In the genomic region with DNA sequence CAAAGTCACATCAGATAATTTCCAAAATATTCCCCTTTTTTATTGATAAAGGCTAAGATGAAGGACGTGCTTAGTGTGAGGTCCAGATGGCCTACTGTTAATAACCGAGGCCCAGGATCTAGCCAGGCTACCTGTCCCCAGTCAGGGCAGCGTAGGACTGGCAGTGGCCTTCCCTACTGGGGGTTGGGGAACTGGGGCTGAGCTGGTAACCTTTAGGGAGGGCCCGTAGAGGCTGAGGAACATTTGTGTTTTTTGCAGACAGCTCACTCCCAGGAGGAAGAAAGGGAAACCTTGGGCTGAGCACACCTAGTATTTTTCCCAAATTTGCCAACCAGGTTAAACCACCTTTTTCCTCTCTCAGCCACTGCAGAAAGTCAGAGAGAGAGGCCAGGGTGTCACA, we compare ENCODE assay signal across 16 cellular contexts. TPM values are rescaled to one million over a fixed set of nuclear protein-coding genes. Genes with fewer than 3 reads are reported as not detected.
DNase-seq lines count a peak whose midpoint lies in the region; TF ChIP-seq lines count a peak whose summit lies in the region.
"Had no signal": no experiment of that assay in that cellular context is flagged by ENCODE, and none has a peak within 500 bp of the region (broad histone marks: within the 10 kb centered on the region; RNA-seq: fewer than 3 reads in every experiment).

No MANE protein-coding gene starts in this region.

- H2AFZ ChIP-seq in mesenchymal stem cell (ENCODE audit: low read depth, low read length) (no peak overlapping the region), trophoblast cell (ENCODE audit: insufficient read depth, low read length, poor library complexity) (no peak overlapping the region)

- H4K8ac ChIP-seq in mesenchymal stem cell (ENCODE audit: low read length): no peak overlapping the region
- no peak overlapping the region for H4K8ac ChIP-seq in trophoblast cell (ENCODE audit: low read depth, low read length)

- H3K9ac ChIP-seq in mesenchymal stem cell (ENCODE audit: low read length) (no peak overlapping the region), trophoblast cell (ENCODE audit: low read length) (no peak overlapping the region)

- no peak for TF ChIP-seq CTCF in VCaP (conservative IDR thresholded peaks at IDR 0.05)

- H3K4me3 Mint-ChIP-seq in CD4-positive, alpha-beta memory T cell: no peak overlapping the region
- H3K4me3 Mint-ChIP-seq: CD14-positive monocyte; CD8-positive, alpha-beta T cell; H9 had no signal

- H3K4me2 ChIP-seq in mesenchymal stem cell (ENCODE audit: low read length, poor library complexity, severe bottlenecking) (no peak overlapping the region), trophoblast cell (ENCODE audit: low read length) (no peak overlapping the region)

- no peak overlapping the region for H4K12ac ChIP-seq in trophoblast cell (ENCODE audit: low read depth, low read length)

- H3K4me3 ChIP-seq in mesenchymal stem cell (ENCODE audit: insufficient read depth in 1 of 2, low read depth in 1 of 2, low read length in 2 of 2): no peak overlapping the region
- no peak overlapping the region for H3K4me3 ChIP-seq in trophoblast cell (ENCODE audit: low read depth, low read length)
- H3K4me3 ChIP-seq in CD4-positive, alpha-beta memory T cell (ENCODE audit: low read length in 2 of 2): no peak overlapping the region

- H4K91ac ChIP-seq in mesenchymal stem cell (ENCODE audit: low read length) (no peak overlapping the region), trophoblast cell (ENCODE audit: low read depth, low read length) (no peak overlapping the region)

- H3K27ac ChIP-seq in VCaP (peak overlapping the region; percentile 5; the same call in 1 of the 2 replicates), mesenchymal stem cell (ENCODE audit: low read length, poor library complexity, severe bottlenecking) (no peak overlapping the region), trophoblast cell (ENCODE audit: low read depth, low read length) (no peak overlapping the region)
- no peak overlapping the region for H3K27ac ChIP-seq in CD4-positive, alpha-beta memory T cell (ENCODE audit: low read depth, low read length)

- DNase-seq in mesenchymal stem cell: no peak
- no peak for DNase-seq in trophoblast cell
- no peak for DNase-seq in stimulated activated CD4-positive, alpha-beta T cell treated with anti-CD3 and anti-CD28 coated beads, Interleukin-4, amount 100 ng/mL, for 4 hours
- no peak for DNase-seq in CD4-positive, alpha-beta memory T cell
- no peak for DNase-seq in NCI-H2227 (lab: John Stamatoyannopoulos, UW; ENCODE audit: unreplicated experiment)
- DNase-seq: ACHN; BE2C; Calu3; CD8-positive, alpha-beta T cell; DMS79 treated with DMSO at 0.1 percent for 48 hours; GF-D8; H9; IMR-90 had no signal

- no peaks in the 10 kb centered on the region for H3K9me3 Mint-ChIP-seq in CD4-positive, alpha-beta memory T cell
- H3K9me3 Mint-ChIP-seq: CD8-positive, alpha-beta T cell; H9 had no signal

- H3K36me3 ChIP-seq in mesenchymal stem cell (ENCODE audit: control insufficient read depth in 1 of 2, insufficient read depth in 2 of 2, low read depth in 1 of 2, low read length in 2 of 2): no peaks in the 10 kb centered on the region
- H3K36me3 ChIP-seq in trophoblast cell (ENCODE audit: control insufficient read depth in 1 of 2, insufficient read depth in 2 of 2, low read length in 2 of 2): no peaks in the 10 kb centered on the region
- no peaks in the 10 kb centered on the region for H3K36me3 ChIP-seq in CD4-positive, alpha-beta memory T cell (ENCODE audit: insufficient read depth, low read length)
- H3K36me3 ChIP-seq: BE2C had no signal

- peak overlapping the region in 1 of 7 donors; percentile 80 for H3K27ac Mint-ChIP-seq in CD4-positive, alpha-beta memory T cell
- H3K27ac Mint-ChIP-seq: CD14-positive monocyte; CD8-positive, alpha-beta T cell; H9 had no signal

- H3K9me3 ChIP-seq in mesenchymal stem cell (ENCODE audit: control insufficient read depth, low read length) (no peaks in the 10 kb centered on the region), trophoblast cell (ENCODE audit: insufficient read depth, low read depth, low read length) (peaks cover 2% of the 10 kb centered on the region)
- no peaks in the 10 kb centered on the region for H3K9me3 ChIP-seq in CD4-positive, alpha-beta memory T cell (ENCODE audit: control insufficient read depth in 1 of 2, low read length in 2 of 2)
- H3K9me3 ChIP-seq: BE2C had no signal

- H3K27me3 Mint-ChIP-seq in CD4-positive, alpha-beta memory T cell: no peaks in the 10 kb centered on the region

- H2BK5ac ChIP-seq in mesenchymal stem cell (ENCODE audit: low read depth, low read length, poor library complexity, severe bottlenecking) (no peak overlapping the region), trophoblast cell (ENCODE audit: low read depth, low read length, poor library complexity) (no peak overlapping the region)

- H3K4me1 Mint-ChIP-seq in CD4-positive, alpha-beta memory T cell: peaks cover 2 to 10% (median 4%) of the 10 kb centered on the region in 4 donors

- no peak overlapping the region for H3K4ac ChIP-seq in mesenchymal stem cell (ENCODE audit: low read depth in 1 of 2, low read length in 2 of 2)
- H3K4ac ChIP-seq in trophoblast cell (ENCODE audit: low read depth, low read length): no peak overlapping the region

- H3K27me3 ChIP-seq in mesenchymal stem cell (ENCODE audit: control insufficient read depth in 1 of 2, insufficient read depth in 1 of 2, low read length in 2 of 2): no peaks in the 10 kb centered on the region
- no peaks in the 10 kb centered on the region for H3K27me3 ChIP-seq in trophoblast cell (ENCODE audit: insufficient read depth, low read length)
- H3K27me3 ChIP-seq in CD4-positive, alpha-beta memory T cell (ENCODE audit: insufficient read depth, low read length): no peaks in the 10 kb centered on the region
- H3K27me3 ChIP-seq: BE2C had no signal

- H2BK15ac ChIP-seq in mesenchymal stem cell (ENCODE audit: low read depth, poor library complexity, severe bottlenecking): no peak overlapping the region

- intact Hi-C loops in CD4-positive, alpha-beta memory T cell (cut with micrococcal nuclease): no loop called here

- H3K23ac ChIP-seq in mesenchymal stem cell (ENCODE audit: low read length in 2 of 2) (peak overlapping the region in 1 of 2 experiments; percentile 59), trophoblast cell (ENCODE audit: low read length) (no peak overlapping the region)

- no peak overlapping the region for H2BK120ac ChIP-seq in mesenchymal stem cell (ENCODE audit: low read depth, low read length)
- no peak overlapping the region for H2BK120ac ChIP-seq in trophoblast cell (ENCODE audit: insufficient read depth, low read length, poor library complexity)

- no peak overlapping the region for H3K18ac ChIP-seq in mesenchymal stem cell (ENCODE audit: low read depth in 1 of 2, low read length in 2 of 2)
- H3K18ac ChIP-seq in trophoblast cell (ENCODE audit: low read length): no peak overlapping the region

- no peaks in the 10 kb centered on the region for H3K79me1 ChIP-seq in mesenchymal stem cell (replicated peaks; ENCODE audit: low read length, poor library complexity, severe bottlenecking)
- H3K79me1 ChIP-seq in trophoblast cell (ENCODE audit: low read length): peaks cover 2% of the 10 kb centered on the region

- H2BK12ac ChIP-seq in mesenchymal stem cell (ENCODE audit: low read length in 2 of 2) (peak overlapping the region; percentile 38 to 92), trophoblast cell (ENCODE audit: low read length) (peak overlapping the region; percentile 42)

- H3K14ac ChIP-seq in mesenchymal stem cell (ENCODE audit: low read length in 2 of 2) (no peak overlapping the region), trophoblast cell (ENCODE audit: low read length) (peak overlapping the region; percentile 46)

- no peak overlapping the region for H2AK5ac ChIP-seq in mesenchymal stem cell (ENCODE audit: low read length, severe bottlenecking)
- peak overlapping the region; percentile 81 for H2AK5ac ChIP-seq in trophoblast cell (ENCODE audit: low read length)

- no peaks in the 10 kb centered on the region for H3K36me3 Mint-ChIP-seq in CD4-positive, alpha-beta memory T cell
- H3K36me3 Mint-ChIP-seq: CD14-positive monocyte; CD8-positive, alpha-beta T cell had no signal

- 64% methylated on average over 3 of the region's 4 CpGs for WGBS in mesenchymal stem cell
- no CpG with 5 or more reads among the region's 4 CpGs for WGBS in trophoblast cell (ENCODE audit: extremely low coverage, insufficient coverage, insufficient read length)

- no peaks in the 10 kb centered on the region for H3K79me2 ChIP-seq in trophoblast cell (ENCODE audit: control insufficient read depth, insufficient read depth, low read length, poor library complexity)

- H3K4me1 ChIP-seq in mesenchymal stem cell (ENCODE audit: control insufficient read depth, insufficient read depth, low read depth, low read length) (peaks cover 6% of the 10 kb centered on the region), trophoblast cell (ENCODE audit: control insufficient read depth in 1 of 2, insufficient read depth in 2 of 2, low read length in 2 of 2) (peaks cover 5 to 10% of the 10 kb centered on the region in 2 experiments)
- H3K4me1 ChIP-seq in CD4-positive, alpha-beta memory T cell (ENCODE audit: insufficient read depth, low read length): peaks cover 10% of the 10 kb centered on the region
- H3K4me1 ChIP-seq: BE2C had no signal

- POLR2A ChIA-PET in CD4-positive, alpha-beta memory T cell (lab: Charles Lee; ENCODE audit: partially characterized antibody): no interaction called here

- CTCF ChIA-PET in CD4-positive, alpha-beta memory T cell (lab: Charles Lee; ENCODE audit: partially characterized antibody): interaction anchor here (1.4 kb wide), 1 partner anchor 543 kb away, joined by 5 read pairs; no protein-coding TSS in a partner anchor

RNA-seq across cellular contexts. Expression of a gene that starts 59.1 kb away (rescaled TPM):
- polyA plus RNA-seq in mesenchymal stem cell (2013, experiment 1 of 2): 35.1 TPM
- polyA plus RNA-seq in mesenchymal stem cell (2013, experiment 2 of 2): 35.0 TPM
- 26.3 and 28.6 TPM in 2 replicates for polyA plus RNA-seq in trophoblast cell (2013)
- 100 to 1,000 TPM; 119 to 122 TPM for total RNA-seq in CD4-positive, alpha-beta memory T cell
- 10 to 100 TPM; 72.4 to 83.3 TPM for polyA plus RNA-seq in CD4-positive, alpha-beta memory T cell

RNA-seq across cellular contexts. Expression of a gene that starts 59.7 kb away (rescaled TPM):
- polyA plus RNA-seq in mesenchymal stem cell (2013, experiment 1 of 2): not detected
- polyA plus RNA-seq in mesenchymal stem cell (2013, experiment 2 of 2): not detected
- polyA plus RNA-seq in trophoblast cell (2013): 0.01 TPM in 1 of 2 replicates, not detected in the other
- total RNA-seq in CD4-positive, alpha-beta memory T cell: under 1 TPM; 0.20 to 0.28 TPM
- 1 to 10 TPM in 1 of 2 donors, not detected in 1; 1.1 TPM for polyA plus RNA-seq in CD4-positive, alpha-beta memory T cell
- total RNA-seq: Calu3, H1, H9, IMR-90 had no signal
- polyA plus RNA-seq: H1, IMR-90 had no signal
